Comparison of ENCODE assay signal across 11 cellular contexts in genomic region chr10:117535045-117535751, GRCh38. TPM values are rescaled to one million over a fixed set of nuclear protein-coding genes. Genes with fewer than 3 reads are reported as not detected.
DNase-seq lines count a peak whose midpoint lies in the region; ATAC-seq and TF ChIP-seq lines count a peak whose summit lies in the region.
"Had no signal": no experiment of that assay in that cellular context is flagged by ENCODE, and none has a peak within 500 bp of the region (broad histone marks: within the 10 kb centered on the region; RNA-seq: fewer than 3 reads in every experiment).

No MANE protein-coding gene starts in this region.

- CTCF ChIA-PET in CD4-positive, alpha-beta T cell (lab: Charles Lee) = no interaction called here

- H3K27me3 Mint-ChIP-seq in chondrocyte (ENCODE audit: low read depth) = peaks cover 64% of the 10 kb centered on the region
- H3K27me3 Mint-ChIP-seq in CD4-positive, alpha-beta T cell = peaks cover 78% of the 10 kb centered on the region

- H3K36me3 Mint-ChIP-seq in chondrocyte (ENCODE audit: low read depth) = no peaks in the 10 kb centered on the region
- no peaks in the 10 kb centered on the region for H3K36me3 Mint-ChIP-seq in CD4-positive, alpha-beta T cell (ENCODE audit: low read depth)

- DNase-seq in H7 = peak; percentile 80
- no peak for DNase-seq in chondrocyte (ENCODE audit: low spot score)
- DNase-seq in kidney epithelial cell (ENCODE audit: low read depth) = no peak
- no peak for DNase-seq in NCI-H446 treated with DMSO at 0.1 percent for 48 hours (lab: John Stamatoyannopoulos, UW)
- DNase-seq in stimulated activated CD4-positive, alpha-beta T cell treated with anti-CD3 and anti-CD28 coated beads, Interleukin-4, amount 100 ng/mL, for 4 hours = no peak
- no peak for DNase-seq in CD4-positive, alpha-beta T cell
- DNase-seq: activated naive CD4-positive, alpha-beta T cell treated with anti-CD3 and anti-CD28 coated beads, Interleukin-2, amount 50 U/mL, for 16 hours had no signal

- H3K27ac Mint-ChIP-seq in chondrocyte (ENCODE audit: unreplicated experiment) = no peak overlapping the region
- no peak overlapping the region for H3K27ac Mint-ChIP-seq in CD4-positive, alpha-beta T cell

- H3K4me1 Mint-ChIP-seq in chondrocyte (ENCODE audit: low read depth) = peaks cover 11% of the 10 kb centered on the region
- H3K4me1 Mint-ChIP-seq in CD4-positive, alpha-beta T cell (ENCODE audit: low read depth) = no peaks in the 10 kb centered on the region

- no peaks in the 10 kb centered on the region for H3K9me3 Mint-ChIP-seq in chondrocyte (ENCODE audit: low read depth)
- H3K9me3 Mint-ChIP-seq in CD4-positive, alpha-beta T cell = no peaks in the 10 kb centered on the region

- peaks cover 99% of the 10 kb centered on the region for H3K27me3 ChIP-seq in H7 (ENCODE audit: control insufficient read depth, insufficient read depth, low read length)
- H3K27me3 ChIP-seq in kidney epithelial cell (ENCODE audit: control insufficient read depth, insufficient read depth, low read length) = peaks cover 12% of the 10 kb centered on the region
- peaks cover 91 to 93% (median 92%) of the 10 kb centered on the region in 3 donors for H3K27me3 ChIP-seq in skeletal muscle tissue (ENCODE audit: control insufficient read depth in 3 of 3, insufficient read depth in 3 of 3, low read length in 3 of 3)
- H3K27me3 ChIP-seq in CD4-positive, alpha-beta T cell (ENCODE audit: control insufficient read depth, insufficient read depth, low read length) = peaks cover 96% of the 10 kb centered on the region

- H3K36me3 ChIP-seq in H7 (replicated peaks; ENCODE audit: control insufficient read depth, insufficient read depth, low read length) = no peaks in the 10 kb centered on the region
- no peaks in the 10 kb centered on the region for H3K36me3 ChIP-seq in kidney epithelial cell (ENCODE audit: control insufficient read depth, insufficient read depth, low read length)
- H3K36me3 ChIP-seq in skeletal muscle tissue (ENCODE audit: control insufficient read depth in 3 of 3, insufficient read depth in 3 of 3, low read length in 3 of 3) = no peaks in the 10 kb centered on the region

- intact Hi-C loops in CD4-positive, alpha-beta T cell (cut with DNase I, micrococcal nuclease) = no loop called here

- H3K4me3 ChIP-seq in H7 (ENCODE audit: insufficient read depth, low read depth, low read length) (no peak overlapping the region; the same call in 1 of the 2 replicates), kidney epithelial cell (ENCODE audit: low read depth, low read length) (peak overlapping the region; percentile 43), skeletal muscle tissue (ENCODE audit: low read length in 3 of 3) (peak overlapping the region; percentile 30 to 61 (median 43))

- no peak overlapping the region for H3K27ac ChIP-seq in skeletal muscle tissue (ENCODE audit: low read depth, low read length)
- no peak overlapping the region for H3K27ac ChIP-seq in CD4-positive, alpha-beta T cell (ENCODE audit: low read depth, low read length)

- POLR2A ChIA-PET in CD4-positive, alpha-beta T cell (lab: Charles Lee) = no interaction called here

- H3K4me1 ChIP-seq in skeletal muscle tissue (ENCODE audit: control insufficient read depth in 3 of 3, insufficient read depth in 3 of 3, low read length in 3 of 3) = peaks cover 24 to 34% (median 31%) of the 10 kb centered on the region in 3 donors

- TF ChIP-seq CTCF in chondrocyte (IDR thresholded peaks at IDR 0.05) (no peak), kidney epithelial cell (IDR thresholded peaks at IDR 0.05; ENCODE audit: insufficient read depth, low read length, poor library complexity, severe bottlenecking) (no peak)
- TF ChIP-seq CTCF in CD4-positive, alpha-beta T cell (IDR thresholded peaks at IDR 0.05) = no peak

- peak overlapping the region; percentile 69 for H3K4me3 Mint-ChIP-seq in chondrocyte (ENCODE audit: unreplicated experiment)
- no peak overlapping the region for H3K4me3 Mint-ChIP-seq in CD4-positive, alpha-beta T cell

- no peak for ATAC-seq in GM21515 (IDR thresholded peaks at IDR 0.05; ENCODE audit: unreplicated experiment)
- no peak for ATAC-seq in CD4-positive, alpha-beta T cell (ENCODE audit: poor library complexity)

- H3K9me3 ChIP-seq in skeletal muscle tissue (ENCODE audit: control insufficient read depth in 3 of 3, low read length in 3 of 3) = no peaks in the 10 kb centered on the region
- H3K9me3 ChIP-seq in CD4-positive, alpha-beta T cell (ENCODE audit: control insufficient read depth, low read length) = no peaks in the 10 kb centered on the region

- peak overlapping the region in 1 of 3 donors; percentile 66 for H3K9ac ChIP-seq in skeletal muscle tissue (ENCODE audit: low read depth in 1 of 3, low read length in 3 of 3)

RNA-seq across cellular contexts. Expression of gene EMX2, which starts 7.3 kb away (rescaled TPM):
- total RNA-seq in H7 (2014; rRNA removed; shearing (Covaris generic)) = not detected in 2 replicates
- total RNA-seq in chondrocyte (4.7 TPM in 1 of 3 replicates, not detected in the others), kidney epithelial cell (4.1 and 6.1 TPM in 2 replicates), skeletal muscle tissue (2.1 TPM)
- total RNA-seq in CD4-positive, alpha-beta T cell = not detected
- total RNA-seq: M059J, OCI-LY7 had no signal
